In genomic region chr3:14988988-14989394, GRCh38 we compare ENCODE assay signal across 8 cellular contexts. TPM values are rescaled to one million over a fixed set of nuclear protein-coding genes. Genes with fewer than 3 reads are reported as not detected.
A peak's percentile ranks its signal among the peaks of the same experiment; 100 is the strongest.
DNase-seq lines count a peak whose midpoint lies in the region; ATAC-seq, FAIRE-seq and TF ChIP-seq lines count a peak whose summit lies in the region.

No MANE protein-coding gene starts in this region.

- DNase-seq in 8988T (peak; percentile 20), RKO (ENCODE audit: low spot score) (peak; percentile 29), myocyte (ENCODE audit: low read depth) (peak; percentile 4), pancreas (no peak), prostate gland (ENCODE audit: low spot score) (no peak), posterior cingulate gyrus (no peak)

- WGBS in pancreas, 2 donors = 95 to 100% methylated on average over 3 of the region's 3 CpGs
- WGBS in prostate gland = over 99% methylated on average over 3 of the region's 3 CpGs

- peaks cover 0 to 10% (median 6%) of the 10 kb centered on the region in 3 donors for H3K4me1 ChIP-seq in pancreas
- no peaks in the 10 kb centered on the region for H3K4me1 ChIP-seq in prostate gland (replicated peaks)

- H3K9me3 ChIP-seq in pancreas = no peaks in the 10 kb centered on the region
- no peaks in the 10 kb centered on the region for H3K9me3 ChIP-seq in prostate gland

- H3K27me3 ChIP-seq in pancreas (no peaks in the 10 kb centered on the region), prostate gland (replicated peaks; ENCODE audit: insufficient read depth) (no peaks in the 10 kb centered on the region)

- no peak for FAIRE-seq in pancreas (lab: Jason Lieb, UNC)

- H3K4me3 ChIP-seq in pancreas (no peak overlapping the region), prostate gland (no peak overlapping the region)

- ATAC-seq in GM18868 (IDR thresholded peaks at IDR 0.05; ENCODE audit: unreplicated experiment) (peak; percentile 100), HG02943 (IDR thresholded peaks at IDR 0.05; ENCODE audit: low read depth, unreplicated experiment) (peak; percentile 100), pancreas (no peak)

- TF ChIP-seq POLR2A in prostate gland (IDR thresholded peaks at IDR 0.05) = no peak

- intact Hi-C loops in pancreas (cut with DNase I) = no loop called here
- intact Hi-C loops in prostate gland (cut with DNase I) = no loop called here
- intact Hi-C loops in posterior cingulate gyrus (cut with DNase I) = no loop called here

- H3K36me3 ChIP-seq in pancreas = no peaks in the 10 kb centered on the region
- H3K36me3 ChIP-seq in prostate gland = no peaks in the 10 kb centered on the region

- H3K27ac ChIP-seq in pancreas (no peak overlapping the region), prostate gland (no peak overlapping the region)

- TF ChIP-seq CTCF in pancreas (IDR thresholded peaks at IDR 0.05) = no peak
- no peak for TF ChIP-seq CTCF in prostate gland (IDR thresholded peaks at IDR 0.05)

RNA-seq across cellular contexts. Expression of gene NR2C2, which starts 41.6 kb away (rescaled TPM):
- 25.5 and 36.1 TPM in 2 replicates for total RNA-seq in myocyte
- 21.6 TPM for polyA plus RNA-seq in myocyte (2012)
- 10 to 100 TPM; 13.6 to 25.1 (median 15.2) TPM for total RNA-seq in pancreas
- polyA plus RNA-seq in pancreas = 1 to 10 TPM; 5.4 to 8.8 TPM
- 10 to 100 TPM; 36.8 to 78.5 TPM for total RNA-seq in prostate gland

Comparison
In these comparisons a context has a peak if more than half of its experiments do, and no peak if none do; other contexts are left out.
1. DNase-seq: peak in 8988T (single experiment), RKO (single experiment) and myocyte (single experiment); none in pancreas (0 of 6), prostate gland (single experiment) and posterior cingulate gyrus (0 of 10).
2. ATAC-seq: peak in GM18868 (single experiment) and HG02943 (single experiment); none in pancreas (0 of 4).